In genomic region chr1:72051538-72051937, GRCh38 we compare ENCODE assay signal across 17 cellular contexts.
"Had no signal": no experiment of that assay in that cellular context is flagged by ENCODE, and none has a peak within 500 bp of the region (broad histone marks: within the 10 kb centered on the region; RNA-seq: fewer than 3 reads in every experiment).

No MANE protein-coding gene starts in this region.

- H3K9me3 ChIP-seq: sigmoid colon, thoracic aorta, uterus had no signal

- H3K4me1 ChIP-seq: uterus had no signal

- H3K36me3 ChIP-seq: sigmoid colon, thoracic aorta, uterus had no signal

- H3K4me3 Mint-ChIP-seq: activated naive CD8-positive, alpha-beta T cell treated with anti-CD3 and anti-CD28 coated beads, Interleukin-2, amount 10 ng/mL, durations not matched to agents 7 days and 5 days; central memory CD8-positive, alpha-beta T cell; memory B cell; stimulated activated naive CD8-positive, alpha-beta T cell treated with anti-CD3 and anti-CD28 coated beads, Interleukin-15, Interleukin-2, amounts not matched to agents 100 ng/mL and 50 ng/mL, for 24 hours had no signal

- DNase-seq: activated CD4-positive, alpha-beta T cell treated with anti-CD3 and anti-CD28 coated beads, Interleukin-2, amount 50 U/mL, for 48 hours; activated CD4-positive, CD25-positive, alpha-beta regulatory T cell treated with anti-CD3 and anti-CD28 coated beads, Interleukin-2, amount 50 U/mL, for 72 hours; activated gamma-delta T cell treated with Interleukin-2 at 50 U/mL for 16 hours; activated naive CD8-positive, alpha-beta T cell treated with anti-CD3 and anti-CD28 coated beads, Interleukin-2, amount 10 ng/mL, durations not matched to agents 7 days and 5 days; activated T-cell treated with anti-CD3 and anti-CD28 coated beads, Interleukin-2, amount 50 U/mL, for 48 hours; aorta; cortex of kidney; effector CD8-positive, alpha-beta T cell; sigmoid colon; stimulated activated CD4-positive, alpha-beta T cell treated with anti-CD3 and anti-CD28 coated beads, Interleukin-4, amount 100 ng/mL, for 24 hours; uterus had no signal

- H3K27me3 ChIP-seq: sigmoid colon, uterus had no signal

- H3K27me3 Mint-ChIP-seq: central memory CD8-positive, alpha-beta T cell; memory B cell; stimulated activated naive CD8-positive, alpha-beta T cell treated with anti-CD3 and anti-CD28 coated beads, Interleukin-15, Interleukin-2, amounts not matched to agents 100 ng/mL and 50 ng/mL, for 24 hours had no signal

- H3K9me3 Mint-ChIP-seq: activated naive CD8-positive, alpha-beta T cell treated with anti-CD3 and anti-CD28 coated beads, Interleukin-2, amount 10 ng/mL, durations not matched to agents 7 days and 5 days; stimulated activated naive CD8-positive, alpha-beta T cell treated with anti-CD3 and anti-CD28 coated beads, Interleukin-15, Interleukin-2, amounts not matched to agents 100 ng/mL and 50 ng/mL, for 24 hours had no signal

- ATAC-seq: left lobe of liver had no signal

- H3K27ac Mint-ChIP-seq: activated naive CD8-positive, alpha-beta T cell treated with anti-CD3 and anti-CD28 coated beads, Interleukin-2, amount 10 ng/mL, durations not matched to agents 7 days and 5 days; memory B cell; stimulated activated naive CD8-positive, alpha-beta T cell treated with anti-CD3 and anti-CD28 coated beads, Interleukin-15, Interleukin-2, amounts not matched to agents 100 ng/mL and 50 ng/mL, for 24 hours had no signal

- H3K36me3 Mint-ChIP-seq: activated naive CD8-positive, alpha-beta T cell treated with anti-CD3 and anti-CD28 coated beads, Interleukin-2, amount 10 ng/mL, durations not matched to agents 7 days and 5 days; memory B cell had no signal

- H3K27ac ChIP-seq: epithelial cell of prostate, sigmoid colon, thoracic aorta, uterus had no signal

- H3K4me3 ChIP-seq: sigmoid colon, thoracic aorta, uterus had no signal

- H3K4me1 Mint-ChIP-seq: activated naive CD8-positive, alpha-beta T cell treated with anti-CD3 and anti-CD28 coated beads, Interleukin-2, amount 10 ng/mL, durations not matched to agents 7 days and 5 days; central memory CD8-positive, alpha-beta T cell; memory B cell had no signal
